In genomic region chr1:108692724-108693655, GRCh38 we compare ENCODE assay signal across 8 cellular contexts. TPM values are rescaled to one million over a fixed set of nuclear protein-coding genes. Genes with fewer than 3 reads are reported as not detected.
DNase-seq lines count a peak whose midpoint lies in the region; ATAC-seq and TF ChIP-seq lines count a peak whose summit lies in the region.

No MANE protein-coding gene starts in this region.

- no peaks in the 10 kb centered on the region for H3K27me3 ChIP-seq in RWPE2 (ENCODE audit: insufficient read depth, poor library complexity, severe bottlenecking)
- H3K27me3 ChIP-seq in prostate gland (replicated peaks; ENCODE audit: insufficient read depth) = no peaks in the 10 kb centered on the region
- H3K27me3 ChIP-seq in uterus = no peaks in the 10 kb centered on the region

- DNase-seq in EH (ENCODE audit: low read depth) (peak; percentile 81), RWPE2 (ENCODE audit: low spot score) (no peak), glomerular endothelial cell (ENCODE audit: extremely low read depth, low read depth, low spot score) (peak; percentile 18), prostate gland (ENCODE audit: low spot score) (peak; percentile 42), uterus (peak; percentile 18 to 42)
- peak; percentile 93 for DNase-seq in Jurkat, Clone E6-1 (ENCODE audit: low read depth, low spot score)
- DNase-seq in activated naive CD4-positive, alpha-beta T cell treated with anti-CD3 and anti-CD28 coated beads, Interleukin-2, amount 50 U/mL, for 16 hours = peak; percentile 71

- H3K9me3 ChIP-seq in RWPE2 (ENCODE audit: severe bottlenecking) (no peaks in the 10 kb centered on the region), prostate gland (no peaks in the 10 kb centered on the region), uterus (no peaks in the 10 kb centered on the region)

- peak overlapping the region; percentile 87 for H3K4me3 ChIP-seq in Jurkat, Clone E6-1 (ENCODE audit: low read length)
- H3K4me3 ChIP-seq in RWPE2 (ENCODE audit: severe bottlenecking) = peak overlapping the region; percentile 91
- peak overlapping the region; percentile 76 to 84 for H3K4me3 ChIP-seq in prostate gland
- peak overlapping the region; percentile 95 to 98 for H3K4me3 ChIP-seq in uterus

- peak; percentile 24 for TF ChIP-seq CTCF in RWPE2 (IDR thresholded peaks at IDR 0.05; ENCODE audit: poor library complexity, severe bottlenecking)
- peak in 1 of 4 experiments; percentile 10 for TF ChIP-seq CTCF in prostate gland (IDR thresholded peaks at IDR 0.05)
- TF ChIP-seq CTCF in uterus (IDR thresholded peaks at IDR 0.05) = peak in 1 of 4 experiments; percentile 19

- H3K4me1 ChIP-seq in RWPE2 (ENCODE audit: insufficient read depth, poor library complexity, severe bottlenecking) = peaks cover 11% of the 10 kb centered on the region
- no peaks in the 10 kb centered on the region for H3K4me1 ChIP-seq in prostate gland (replicated peaks)
- H3K4me1 ChIP-seq in uterus = no peaks in the 10 kb centered on the region

- intact Hi-C loops in prostate gland (cut with DNase I) (loop anchor here (5.0 to 10.0 kb wide), 2 partner anchors 52 to 134 kb away; partner anchors contain the start of gene STXBP3), uterus (cut with DNase I; ENCODE audit: low total_unique reads) (no loop called here)

- ATAC-seq in GM21717 (IDR thresholded peaks at IDR 0.05; ENCODE audit: unreplicated experiment) (peak; percentile 69), RWPE2 (ENCODE audit: low read depth) (peak; percentile 53)

- WGBS in prostate gland = under 1% methylated on average over 36 of the region's 36 CpGs

- no peak for TF ChIP-seq POLR2A in prostate gland (IDR thresholded peaks at IDR 0.05)
- TF ChIP-seq POLR2A in uterus (IDR thresholded peaks at IDR 0.05) = no peak

- peak overlapping the region; percentile 83 for H3K27ac ChIP-seq in RWPE2 (ENCODE audit: poor library complexity, severe bottlenecking)
- H3K27ac ChIP-seq in prostate gland = peak overlapping the region; percentile 98 to 99
- H3K27ac ChIP-seq in uterus = peak overlapping the region; percentile 97

- H3K36me3 ChIP-seq in RWPE2 (ENCODE audit: low read depth) = peaks cover 45% of the 10 kb centered on the region
- H3K36me3 ChIP-seq in prostate gland = peaks cover 0 to 3% of the 10 kb centered on the region in 2 donors
- no peaks in the 10 kb centered on the region for H3K36me3 ChIP-seq in uterus

RNA-seq across cellular contexts. Expression of gene PRPF38B, which starts 0.9 kb away (rescaled TPM):
- polyA plus RNA-seq in Jurkat, Clone E6-1 (2012; ENCODE audit: insufficient read depth, insufficient read length) = 61.5 TPM
- total RNA-seq in glomerular endothelial cell (9.3 and 23.1 TPM in 2 replicates), prostate gland (10 to 100 TPM; 18.9 to 24.2 TPM), uterus (10 to 100 TPM in 3 of 4 donors, 1 to 10 TPM in 1; 6.7 to 40.0 (median 29.1) TPM)

RNA-seq across cellular contexts. Expression of gene FNDC7, which starts 19.7 kb away (rescaled TPM):
- polyA plus RNA-seq in Jurkat, Clone E6-1 (2012; ENCODE audit: insufficient read depth, insufficient read length) = not detected
- not detected in 2 replicates for total RNA-seq in glomerular endothelial cell
- total RNA-seq in prostate gland = 1 to 10 TPM in 1 of 2 donors, not detected in 1; 3.3 TPM
- not detected for total RNA-seq in uterus

RNA-seq across cellular contexts. Expression of gene HENMT1, which starts 32.1 kb away (rescaled TPM):
- polyA plus RNA-seq in Jurkat, Clone E6-1 (2012; ENCODE audit: insufficient read depth, insufficient read length) = 89.1 TPM
- total RNA-seq in glomerular endothelial cell (2.7 and 3.0 TPM in 2 replicates), prostate gland (10 to 100 TPM in 1 of 2 donors, 1 to 10 TPM in 1; 2.5 to 22.1 TPM), uterus (10 to 100 TPM in 1 of 4 donors, 1 to 10 TPM in 2, under 1 TPM in 1; 0.77 to 11.3 (median 2.3) TPM)

RNA-seq across cellular contexts. Expression of gene STXBP3, which starts 53.5 kb away (rescaled TPM):
- 25.9 TPM for polyA plus RNA-seq in Jurkat, Clone E6-1 (2012; ENCODE audit: insufficient read depth, insufficient read length)
- total RNA-seq in glomerular endothelial cell (33.7 and 44.6 TPM in 2 replicates), prostate gland (10 to 100 TPM; 41.1 to 55.4 TPM), uterus (100 to 1,000 TPM in 1 of 4 donors, 10 to 100 TPM in 3; 29.5 to 166 (median 64.1) TPM)
